20 cellular contexts compared by ENCODE assay signal in genomic region chr12:49208146-49208545, GRCh38.
"Had no signal": no experiment of that assay in that cellular context is flagged by ENCODE, and none has a peak within 500 bp of the region (broad histone marks: within the 10 kb centered on the region; RNA-seq: fewer than 3 reads in every experiment).

No MANE protein-coding gene starts in this region.

- H3K4me3 ChIP-seq: PC-9, Peyer's patch, SJCRH30 had no signal

- DNase-seq: KBM-7, NCI-H1092, NCI-H1105 treated with DMSO at 0.1 percent for 48 hours, NCI-H1417 treated with DMSO at 0.1 percent for 48 hours, NCI-H187, NCI-H2029, NCI-H2081 treated with DMSO at 0.1 percent for 48 hours, NCI-H2171, NCI-H226, NCI-H446, NCI-H510A, NCI-H524 treated with DMSO at 0.1 percent for 48 hours, NCI-H774, OCI-M1, PC-9, Peyer's patch, SHP77 treated with DMSO at 0.1 percent for 48 hours had no signal

- H3K4me2 ChIP-seq: PC-9 had no signal

- H3K27me3 ChIP-seq: Peyer's patch, SJCRH30 had no signal

- H3K27ac ChIP-seq: PC-9, Peyer's patch, SJCRH30 had no signal

- H2AFZ ChIP-seq: PC-9 had no signal

- H3K36me3 ChIP-seq: Peyer's patch, SJCRH30 had no signal

- ATAC-seq: Right ventricle myocardium inferior, SK-N-SH treated with all-trans-retinoic acid at 6 μM for 48 hours had no signal

- H3K9me3 ChIP-seq: Peyer's patch, SJCRH30 had no signal

- H3K4me1 ChIP-seq: Peyer's patch had no signal
